Comparison of ENCODE assay signal across 1 cellular context in the genomic region with DNA sequence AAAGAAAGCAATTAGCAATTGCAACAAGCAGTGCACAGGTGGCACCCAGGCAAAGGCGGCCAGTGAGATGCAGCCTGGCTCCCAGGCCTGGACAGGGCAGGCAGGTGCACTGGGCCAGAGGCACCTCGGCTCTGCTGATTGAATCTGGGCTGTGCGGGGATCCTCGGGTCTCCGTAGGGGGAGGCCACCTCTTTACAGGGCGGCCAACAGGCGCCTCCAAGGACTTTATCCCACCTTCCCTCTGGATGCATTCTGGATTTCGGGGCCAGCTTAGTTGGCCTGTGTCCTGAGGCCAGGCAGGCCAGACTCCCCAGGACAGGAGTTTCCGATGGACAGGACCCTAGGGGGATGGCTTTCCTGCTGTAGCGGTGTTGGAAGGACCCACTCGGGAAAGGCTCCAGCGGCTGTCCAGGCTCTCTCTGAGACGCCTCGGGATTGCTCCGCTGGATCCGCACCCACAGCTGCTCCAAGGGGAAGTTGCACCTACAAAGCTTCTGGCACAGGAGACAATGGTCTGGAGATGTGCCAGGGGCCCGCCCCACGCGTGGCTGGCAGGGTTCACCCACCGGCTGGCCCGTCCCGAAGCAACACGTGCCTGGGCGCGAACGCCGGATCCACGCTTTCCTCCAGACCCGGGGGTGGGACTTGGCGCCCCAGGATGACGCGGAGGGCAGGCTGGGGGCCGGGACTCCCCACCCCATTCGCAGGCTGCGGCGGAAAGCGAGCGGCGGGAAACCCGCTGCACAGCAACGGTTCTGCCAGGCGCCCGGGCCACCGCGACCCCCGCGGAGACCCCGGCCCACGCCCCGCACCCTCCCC.
TF ChIP-seq lines count a peak whose summit lies in the region.

No MANE protein-coding gene starts in this region.

TF ChIP-seq in HEK293, 187 proteins besides CTCF, POLR2A, EP300 and RAD21 (continued from another document and continues in another):
- TF ChIP-seq, protein P1, sequence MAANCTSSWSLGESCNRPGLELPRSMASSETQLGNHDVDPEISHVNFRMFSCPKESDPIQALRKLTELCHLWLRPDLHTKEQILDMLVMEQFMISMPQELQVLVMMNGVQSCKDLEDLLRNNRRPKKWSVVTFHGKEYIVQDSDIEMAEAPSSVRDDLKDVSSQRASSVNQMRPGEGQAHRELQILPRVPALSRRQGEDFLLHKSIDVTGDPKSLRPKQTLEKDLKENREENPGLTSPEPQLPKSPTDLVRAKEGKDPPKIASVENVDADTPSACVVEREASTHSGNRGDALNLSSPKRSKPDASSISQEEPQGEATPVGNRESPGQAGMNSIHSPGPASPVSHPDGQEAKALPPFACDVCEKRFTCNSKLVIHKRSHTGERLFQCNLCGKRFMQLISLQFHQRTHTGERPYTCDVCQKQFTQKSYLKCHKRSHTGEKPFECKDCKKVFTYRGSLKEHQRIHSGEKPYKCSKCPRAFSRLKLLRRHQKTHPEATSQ (tag by site-specific recombination; IDR thresholded peaks at IDR 0.05), result peak; percentile 44; the same call in 1 of the 2 replicates
- TF ChIP-seq, protein P2, sequence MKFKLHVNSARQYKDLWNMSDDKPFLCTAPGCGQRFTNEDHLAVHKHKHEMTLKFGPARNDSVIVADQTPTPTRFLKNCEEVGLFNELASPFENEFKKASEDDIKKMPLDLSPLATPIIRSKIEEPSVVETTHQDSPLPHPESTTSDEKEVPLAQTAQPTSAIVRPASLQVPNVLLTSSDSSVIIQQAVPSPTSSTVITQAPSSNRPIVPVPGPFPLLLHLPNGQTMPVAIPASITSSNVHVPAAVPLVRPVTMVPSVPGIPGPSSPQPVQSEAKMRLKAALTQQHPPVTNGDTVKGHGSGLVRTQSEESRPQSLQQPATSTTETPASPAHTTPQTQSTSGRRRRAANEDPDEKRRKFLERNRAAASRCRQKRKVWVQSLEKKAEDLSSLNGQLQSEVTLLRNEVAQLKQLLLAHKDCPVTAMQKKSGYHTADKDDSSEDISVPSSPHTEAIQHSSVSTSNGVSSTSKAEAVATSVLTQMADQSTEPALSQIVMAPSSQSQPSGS (tag by site-specific recombination; IDR thresholded peaks at IDR 0.05; ENCODE audit: low read depth), result no peak
- TF ChIP-seq ZNF2 (tag by site-specific recombination; IDR thresholded peaks at IDR 0.05), result 0 out of 2 replicates have a peak, but pooled peaks have one; percentile 44
- TF ChIP-seq SALL2 (tag by site-specific recombination; IDR thresholded peaks at IDR 0.05; ENCODE audit: borderline replicate concordance), result no peak
- peak; percentile 70 for TF ChIP-seq SP7 (tag by site-specific recombination; IDR thresholded peaks at IDR 0.05)
- TF ChIP-seq ZNF416 (tag by site-specific recombination; IDR thresholded peaks at IDR 0.05), result no peak
- TF ChIP-seq ZNF121 (tag by site-specific recombination; IDR thresholded peaks at IDR 0.05), result no peak; the same call in 1 of the 2 replicates
- TF ChIP-seq, protein P3, sequence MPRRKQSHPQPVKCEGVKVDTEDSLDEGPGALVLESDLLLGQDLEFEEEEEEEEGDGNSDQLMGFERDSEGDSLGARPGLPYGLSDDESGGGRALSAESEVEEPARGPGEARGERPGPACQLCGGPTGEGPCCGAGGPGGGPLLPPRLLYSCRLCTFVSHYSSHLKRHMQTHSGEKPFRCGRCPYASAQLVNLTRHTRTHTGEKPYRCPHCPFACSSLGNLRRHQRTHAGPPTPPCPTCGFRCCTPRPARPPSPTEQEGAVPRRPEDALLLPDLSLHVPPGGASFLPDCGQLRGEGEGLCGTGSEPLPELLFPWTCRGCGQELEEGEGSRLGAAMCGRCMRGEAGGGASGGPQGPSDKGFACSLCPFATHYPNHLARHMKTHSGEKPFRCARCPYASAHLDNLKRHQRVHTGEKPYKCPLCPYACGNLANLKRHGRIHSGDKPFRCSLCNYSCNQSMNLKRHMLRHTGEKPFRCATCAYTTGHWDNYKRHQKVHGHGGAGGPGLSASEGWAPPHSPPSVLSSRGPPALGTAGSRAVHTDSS (tag by site-specific recombination; IDR thresholded peaks at IDR 0.05), result no peak
- TF ChIP-seq, protein P4, sequence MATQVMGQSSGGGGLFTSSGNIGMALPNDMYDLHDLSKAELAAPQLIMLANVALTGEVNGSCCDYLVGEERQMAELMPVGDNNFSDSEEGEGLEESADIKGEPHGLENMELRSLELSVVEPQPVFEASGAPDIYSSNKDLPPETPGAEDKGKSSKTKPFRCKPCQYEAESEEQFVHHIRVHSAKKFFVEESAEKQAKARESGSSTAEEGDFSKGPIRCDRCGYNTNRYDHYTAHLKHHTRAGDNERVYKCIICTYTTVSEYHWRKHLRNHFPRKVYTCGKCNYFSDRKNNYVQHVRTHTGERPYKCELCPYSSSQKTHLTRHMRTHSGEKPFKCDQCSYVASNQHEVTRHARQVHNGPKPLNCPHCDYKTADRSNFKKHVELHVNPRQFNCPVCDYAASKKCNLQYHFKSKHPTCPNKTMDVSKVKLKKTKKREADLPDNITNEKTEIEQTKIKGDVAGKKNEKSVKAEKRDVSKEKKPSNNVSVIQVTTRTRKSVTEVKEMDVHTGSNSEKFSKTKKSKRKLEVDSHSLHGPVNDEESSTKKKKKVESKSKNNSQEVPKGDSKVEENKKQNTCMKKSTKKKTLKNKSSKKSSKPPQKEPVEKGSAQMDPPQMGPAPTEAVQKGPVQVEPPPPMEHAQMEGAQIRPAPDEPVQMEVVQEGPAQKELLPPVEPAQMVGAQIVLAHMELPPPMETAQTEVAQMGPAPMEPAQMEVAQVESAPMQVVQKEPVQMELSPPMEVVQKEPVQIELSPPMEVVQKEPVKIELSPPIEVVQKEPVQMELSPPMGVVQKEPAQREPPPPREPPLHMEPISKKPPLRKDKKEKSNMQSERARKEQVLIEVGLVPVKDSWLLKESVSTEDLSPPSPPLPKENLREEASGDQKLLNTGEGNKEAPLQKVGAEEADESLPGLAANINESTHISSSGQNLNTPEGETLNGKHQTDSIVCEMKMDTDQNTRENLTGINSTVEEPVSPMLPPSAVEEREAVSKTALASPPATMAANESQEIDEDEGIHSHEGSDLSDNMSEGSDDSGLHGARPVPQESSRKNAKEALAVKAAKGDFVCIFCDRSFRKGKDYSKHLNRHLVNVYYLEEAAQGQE (tag by site-specific recombination; IDR thresholded peaks at IDR 0.05), result peak; percentile 36; the same call in 1 of the 2 replicates
- no peak for TF ChIP-seq ZNF548 (tag by site-specific recombination; IDR thresholded peaks at IDR 0.05)
- no peak for TF ChIP-seq ZNF660 (tag by site-specific recombination; IDR thresholded peaks at IDR 0.05)
- TF ChIP-seq ZNF354C (tag by site-specific recombination; IDR thresholded peaks at IDR 0.05; ENCODE audit: borderline replicate concordance, low read depth), result no peak
- no peak for TF ChIP-seq ZNF433 (tag by site-specific recombination; IDR thresholded peaks at IDR 0.05; ENCODE audit: low read depth)
- TF ChIP-seq, protein P5, sequence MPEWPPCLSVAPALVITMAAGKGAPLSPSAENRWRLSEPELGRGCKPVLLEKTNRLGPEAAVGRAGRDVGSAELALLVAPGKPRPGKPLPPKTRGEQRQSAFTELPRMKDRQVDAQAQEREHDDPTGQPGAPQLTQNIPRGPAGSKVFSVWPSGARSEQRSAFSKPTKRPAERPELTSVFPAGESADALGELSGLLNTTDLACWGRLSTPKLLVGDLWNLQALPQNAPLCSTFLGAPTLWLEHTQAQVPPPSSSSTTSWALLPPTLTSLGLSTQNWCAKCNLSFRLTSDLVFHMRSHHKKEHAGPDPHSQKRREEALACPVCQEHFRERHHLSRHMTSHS (tag by site-specific recombination; IDR thresholded peaks at IDR 0.05), result no peak
- TF ChIP-seq MZF1 (tag by site-specific recombination; IDR thresholded peaks at IDR 0.05; ENCODE audit: borderline replicate concordance), result no peak
- no peak for TF ChIP-seq ZNF571 (tag by site-specific recombination; IDR thresholded peaks at IDR 0.05)
- TF ChIP-seq GFI1B (tag by site-specific recombination; IDR thresholded peaks at IDR 0.05), result no peak
- no peak; the same call in 1 of the 2 replicates for TF ChIP-seq ZNF701 (tag by site-specific recombination; IDR thresholded peaks at IDR 0.05)
- TF ChIP-seq ZNF768 (tag by site-specific recombination; IDR thresholded peaks at IDR 0.05), result no peak
- TF ChIP-seq, protein P6, sequence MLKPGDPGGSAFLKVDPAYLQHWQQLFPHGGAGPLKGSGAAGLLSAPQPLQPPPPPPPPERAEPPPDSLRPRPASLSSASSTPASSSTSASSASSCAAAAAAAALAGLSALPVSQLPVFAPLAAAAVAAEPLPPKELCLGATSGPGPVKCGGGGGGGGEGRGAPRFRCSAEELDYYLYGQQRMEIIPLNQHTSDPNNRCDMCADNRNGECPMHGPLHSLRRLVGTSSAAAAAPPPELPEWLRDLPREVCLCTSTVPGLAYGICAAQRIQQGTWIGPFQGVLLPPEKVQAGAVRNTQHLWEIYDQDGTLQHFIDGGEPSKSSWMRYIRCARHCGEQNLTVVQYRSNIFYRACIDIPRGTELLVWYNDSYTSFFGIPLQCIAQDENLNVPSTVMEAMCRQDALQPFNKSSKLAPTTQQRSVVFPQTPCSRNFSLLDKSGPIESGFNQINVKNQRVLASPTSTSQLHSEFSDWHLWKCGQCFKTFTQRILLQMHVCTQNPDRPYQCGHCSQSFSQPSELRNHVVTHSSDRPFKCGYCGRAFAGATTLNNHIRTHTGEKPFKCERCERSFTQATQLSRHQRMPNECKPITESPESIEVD (tag by site-specific recombination; IDR thresholded peaks at IDR 0.05), result no peak
- TF ChIP-seq ZNF24 (tag by site-specific recombination; IDR thresholded peaks at IDR 0.05), result no peak
- no peak for TF ChIP-seq GLI2 (tag by site-specific recombination; IDR thresholded peaks at IDR 0.05; ENCODE audit: borderline replicate concordance, low read depth)
- TF ChIP-seq PRDM1 (tag by site-specific recombination; IDR thresholded peaks at IDR 0.05), result no peak
- TF ChIP-seq ZEB2 (tag by site-specific recombination; IDR thresholded peaks at IDR 0.05), result peak; percentile 78
- no peak for TF ChIP-seq ZNF658 (tag by site-specific recombination; IDR thresholded peaks at IDR 0.05)
- no peak for TF ChIP-seq ZFP37 (tag by site-specific recombination; IDR thresholded peaks at IDR 0.05)
- peak; percentile 76 for TF ChIP-seq ZXDB (tag by site-specific recombination; IDR thresholded peaks at IDR 0.05)
- no peak for TF ChIP-seq ZNF585B (tag by site-specific recombination; IDR thresholded peaks at IDR 0.05)
- peak; percentile 96 for TF ChIP-seq KLF8 (tag by site-specific recombination; IDR thresholded peaks at IDR 0.05)
- TF ChIP-seq ZNF843 (tag by site-specific recombination; IDR thresholded peaks at IDR 0.05), result no peak
- no peak for TF ChIP-seq ZNF529 (tag by site-specific recombination; IDR thresholded peaks at IDR 0.05; ENCODE audit: insufficient replicate concordance)
- no peak for TF ChIP-seq ZNF266 (tag by site-specific recombination; IDR thresholded peaks at IDR 0.05; ENCODE audit: low read depth)
- TF ChIP-seq ZNF302 (tag by site-specific recombination; IDR thresholded peaks at IDR 0.05; ENCODE audit: low read depth), result no peak
- TF ChIP-seq ZNF785 (tag by site-specific recombination; IDR thresholded peaks at IDR 0.05), result no peak
- TF ChIP-seq ZNF48 (tag by site-specific recombination; IDR thresholded peaks at IDR 0.05), result no peak
- no peak for TF ChIP-seq ZNF837 (tag by site-specific recombination; IDR thresholded peaks at IDR 0.05)
- no peak for TF ChIP-seq ZNF112 (tag by site-specific recombination; IDR thresholded peaks at IDR 0.05)
- TF ChIP-seq TRIM28 (IDR thresholded peaks at IDR 0.05; ENCODE audit: borderline replicate concordance, low read length), result no peak
- TF ChIP-seq ZNF202 (tag by site-specific recombination; IDR thresholded peaks at IDR 0.05; ENCODE audit: borderline replicate concordance), result no peak
- TF ChIP-seq TCF7L2 (IDR thresholded peaks at IDR 0.05; ENCODE audit: borderline replicate concordance, low read depth, low read length), result no peak
- TF ChIP-seq REPIN1 (tag by site-specific recombination; IDR thresholded peaks at IDR 0.05; ENCODE audit: low read depth), result no peak
- no peak for TF ChIP-seq ZNF776 (tag by site-specific recombination; IDR thresholded peaks at IDR 0.05; ENCODE audit: borderline replicate concordance)
- TF ChIP-seq ZNF169 (tag by site-specific recombination; IDR thresholded peaks at IDR 0.05), result no peak
- no peak for TF ChIP-seq ZNF792 (tag by site-specific recombination; IDR thresholded peaks at IDR 0.05)
- TF ChIP-seq, protein P7, sequence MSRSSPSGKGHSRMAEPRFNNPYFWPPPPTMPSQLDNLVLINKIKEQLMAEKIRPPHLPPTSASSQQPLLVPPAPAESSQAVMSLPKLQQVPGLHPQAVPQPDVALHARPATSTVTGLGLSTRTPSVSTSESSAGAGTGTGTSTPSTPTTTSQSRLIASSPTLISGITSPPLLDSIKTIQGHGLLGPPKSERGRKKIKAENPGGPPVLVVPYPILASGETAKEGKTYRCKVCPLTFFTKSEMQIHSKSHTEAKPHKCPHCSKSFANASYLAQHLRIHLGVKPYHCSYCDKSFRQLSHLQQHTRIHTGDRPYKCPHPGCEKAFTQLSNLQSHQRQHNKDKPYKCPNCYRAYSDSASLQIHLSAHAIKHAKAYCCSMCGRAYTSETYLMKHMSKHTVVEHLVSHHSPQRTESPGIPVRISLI (tag by site-specific recombination; IDR thresholded peaks at IDR 0.05), result no peak
- TF ChIP-seq, protein P8, sequence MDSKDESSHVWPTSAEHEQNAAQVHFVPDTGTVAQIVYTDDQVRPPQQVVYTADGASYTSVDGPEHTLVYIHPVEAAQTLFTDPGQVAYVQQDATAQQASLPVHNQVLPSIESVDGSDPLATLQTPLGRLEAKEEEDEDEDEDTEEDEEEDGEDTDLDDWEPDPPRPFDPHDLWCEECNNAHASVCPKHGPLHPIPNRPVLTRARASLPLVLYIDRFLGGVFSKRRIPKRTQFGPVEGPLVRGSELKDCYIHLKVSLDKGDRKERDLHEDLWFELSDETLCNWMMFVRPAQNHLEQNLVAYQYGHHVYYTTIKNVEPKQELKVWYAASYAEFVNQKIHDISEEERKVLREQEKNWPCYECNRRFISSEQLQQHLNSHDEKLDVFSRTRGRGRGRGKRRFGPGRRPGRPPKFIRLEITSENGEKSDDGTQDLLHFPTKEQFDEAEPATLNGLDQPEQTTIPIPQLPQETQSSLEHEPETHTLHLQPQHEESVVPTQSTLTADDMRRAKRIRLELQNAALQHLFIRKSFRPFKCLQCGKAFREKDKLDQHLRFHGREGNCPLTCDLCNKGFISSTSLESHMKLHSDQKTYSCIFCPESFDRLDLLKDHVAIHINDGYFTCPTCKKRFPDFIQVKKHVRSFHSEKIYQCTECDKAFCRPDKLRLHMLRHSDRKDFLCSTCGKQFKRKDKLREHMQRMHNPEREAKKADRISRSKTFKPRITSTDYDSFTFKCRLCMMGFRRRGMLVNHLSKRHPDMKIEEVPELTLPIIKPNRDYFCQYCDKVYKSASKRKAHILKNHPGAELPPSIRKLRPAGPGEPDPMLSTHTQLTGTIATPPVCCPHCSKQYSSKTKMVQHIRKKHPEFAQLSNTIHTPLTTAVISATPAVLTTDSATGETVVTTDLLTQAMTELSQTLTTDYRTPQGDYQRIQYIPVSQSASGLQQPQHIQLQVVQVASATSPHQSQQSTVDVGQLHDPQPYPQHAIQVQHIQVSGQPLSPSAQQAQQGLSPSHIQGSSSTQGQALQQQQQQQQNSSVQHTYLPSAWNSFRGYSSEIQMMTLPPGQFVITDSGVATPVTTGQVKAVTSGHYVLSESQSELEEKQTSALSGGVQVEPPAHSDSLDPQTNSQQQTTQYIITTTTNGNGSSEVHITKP (tag by site-specific recombination; IDR thresholded peaks at IDR 0.05), result peak; percentile 68
